In genomic region chr6:105747823-105748405, GRCh38 we compare ENCODE assay signal across 27 cellular contexts.
"Had no signal": no experiment of that assay in that cellular context is flagged by ENCODE, and none has a peak within 500 bp of the region (broad histone marks: within the 10 kb centered on the region; RNA-seq: fewer than 3 reads in every experiment).

No MANE protein-coding gene starts in this region.

- H3K4me1 ChIP-seq: ascending aorta, body of pancreas, SJCRH30 had no signal

- H3K9ac ChIP-seq: SK-N-SH had no signal

- DNase-seq: activated B cell treated with CpG ODN at 0.5 μM for 24 hours; activated CD4-positive, alpha-beta T cell treated with anti-CD3 and anti-CD28 coated beads for 1 hour; activated CD4-positive, alpha-beta T cell treated with anti-CD3 and anti-CD28 coated beads, Interleukin-2, amount 10 ng/mL, durations not matched to agents 24 days and 14 days; activated CD4-positive, alpha-beta T cell treated with anti-CD3 and anti-CD28 coated beads, Interleukin-2, amount 50 U/mL, for 48 hours; activated CD8-positive, alpha-beta memory T cell treated with anti-CD3 and anti-CD28 coated beads, Interleukin-2, amount 10 ng/mL, durations not matched to agents 7 days and 5 days; activated effector memory CD4-positive, alpha-beta T cell treated with anti-CD3 and anti-CD28 coated beads, Interleukin-2, amount 50 U/mL, for 16 hours; activated naive CD4-positive, alpha-beta T cell treated with Interleukin-2 at 50 U/mL for 16 hours; activated naive CD8-positive, alpha-beta T cell treated with anti-CD3 and anti-CD28 coated beads, Interleukin-2, amount 50 U/mL, for 24 hours; activated T-cell treated with anti-CD3 and anti-CD28 coated beads, Interleukin-2, amount 50 U/mL, for 24 hours; amniotic stem cell; body of pancreas; NCI-H1092 treated with DMSO at 0.1 percent for 48 hours; NCI-H1417 treated with DMSO at 0.1 percent for 48 hours; NCI-H1694; NCI-H2029; NCI-H2107; NCI-H2171 treated with DMSO at 0.1 percent for 48 hours; NCI-H510A; NCI-H526 treated with DMSO at 0.1 percent for 48 hours; NK-92 treated with Interleukin-12 subunit alpha and Interleukin-12 subunit beta, amount 100 ng/mL, for 24 hours; RPMI8226; SJCRH30; SK-N-SH; SW 1271; T-helper 9 cell had no signal

- H3K4me2 ChIP-seq: SK-N-SH had no signal

- H3K27me3 ChIP-seq: ascending aorta, body of pancreas, SJCRH30 had no signal

- FAIRE-seq: TTC549 had no signal

- H3K9me3 ChIP-seq: ascending aorta, body of pancreas, SJCRH30, SK-N-SH had no signal

- H3K36me3 ChIP-seq: ascending aorta, SJCRH30 had no signal

- H3K4me3 ChIP-seq: ascending aorta, body of pancreas, SJCRH30 had no signal

- H3K27ac ChIP-seq: ascending aorta, body of pancreas, SJCRH30 had no signal
